Comparison of ENCODE assay signal across 2 cellular contexts in the genomic region with DNA sequence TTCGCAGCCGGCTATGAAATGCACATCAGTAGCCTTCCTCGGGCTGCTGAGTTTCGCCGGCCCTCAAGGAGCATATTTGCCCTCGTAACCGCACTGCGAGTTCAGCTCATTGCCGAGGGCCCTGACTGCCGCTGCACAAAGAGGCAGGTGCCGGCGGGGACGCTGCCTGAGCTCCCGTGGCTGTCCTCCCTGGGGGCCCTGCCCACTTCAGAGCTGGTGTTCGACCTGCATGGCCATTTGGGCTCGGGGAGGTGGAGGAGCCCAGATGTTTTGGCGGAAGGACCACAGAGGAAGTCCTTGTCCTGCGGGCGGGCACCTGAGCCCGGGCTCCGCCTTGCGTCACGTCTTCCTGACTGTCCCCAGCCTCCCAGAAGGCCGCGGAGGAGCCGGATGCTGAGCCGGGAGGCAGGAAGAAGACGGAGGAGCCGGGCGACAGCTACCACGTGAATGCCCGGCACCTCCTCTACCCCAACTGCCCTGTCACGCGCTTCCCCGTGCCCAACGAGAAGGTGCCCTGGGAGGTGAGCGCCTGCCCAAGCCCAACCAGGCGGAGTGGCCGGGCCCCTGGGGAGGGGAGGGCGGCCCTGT.
TF ChIP-seq lines count a peak whose summit lies in the region.

No MANE protein-coding gene starts in this region.

TF ChIP-seq in HEK293, 187 proteins besides CTCF, POLR2A, EP300 and RAD21:
- TF ChIP-seq, protein P1, sequence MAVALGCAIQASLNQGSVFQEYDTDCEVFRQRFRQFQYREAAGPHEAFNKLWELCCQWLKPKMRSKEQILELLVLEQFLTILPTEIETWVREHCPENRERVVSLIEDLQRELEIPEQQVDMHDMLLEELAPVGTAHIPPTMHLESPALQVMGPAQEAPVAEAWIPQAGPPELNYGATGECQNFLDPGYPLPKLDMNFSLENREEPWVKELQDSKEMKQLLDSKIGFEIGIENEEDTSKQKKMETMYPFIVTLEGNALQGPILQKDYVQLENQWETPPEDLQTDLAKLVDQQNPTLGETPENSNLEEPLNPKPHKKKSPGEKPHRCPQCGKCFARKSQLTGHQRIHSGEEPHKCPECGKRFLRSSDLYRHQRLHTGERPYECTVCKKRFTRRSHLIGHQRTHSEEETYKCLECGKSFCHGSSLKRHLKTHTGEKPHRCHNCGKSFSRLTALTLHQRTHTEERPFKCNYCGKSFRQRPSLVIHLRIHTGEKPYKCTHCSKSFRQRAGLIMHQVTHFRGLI (tag by site-specific recombination; IDR thresholded peaks at IDR 0.05) = peak; percentile 56; the same call in 1 of the 2 replicates
- TF ChIP-seq ZNF560 (tag by site-specific recombination; IDR thresholded peaks at IDR 0.05; ENCODE audit: borderline replicate concordance) = no peak

TF ChIP-seq in K562, 482 proteins besides CTCF, POLR2A, EP300 and RAD21 (continued from another document):
- TF ChIP-seq, protein P2, sequence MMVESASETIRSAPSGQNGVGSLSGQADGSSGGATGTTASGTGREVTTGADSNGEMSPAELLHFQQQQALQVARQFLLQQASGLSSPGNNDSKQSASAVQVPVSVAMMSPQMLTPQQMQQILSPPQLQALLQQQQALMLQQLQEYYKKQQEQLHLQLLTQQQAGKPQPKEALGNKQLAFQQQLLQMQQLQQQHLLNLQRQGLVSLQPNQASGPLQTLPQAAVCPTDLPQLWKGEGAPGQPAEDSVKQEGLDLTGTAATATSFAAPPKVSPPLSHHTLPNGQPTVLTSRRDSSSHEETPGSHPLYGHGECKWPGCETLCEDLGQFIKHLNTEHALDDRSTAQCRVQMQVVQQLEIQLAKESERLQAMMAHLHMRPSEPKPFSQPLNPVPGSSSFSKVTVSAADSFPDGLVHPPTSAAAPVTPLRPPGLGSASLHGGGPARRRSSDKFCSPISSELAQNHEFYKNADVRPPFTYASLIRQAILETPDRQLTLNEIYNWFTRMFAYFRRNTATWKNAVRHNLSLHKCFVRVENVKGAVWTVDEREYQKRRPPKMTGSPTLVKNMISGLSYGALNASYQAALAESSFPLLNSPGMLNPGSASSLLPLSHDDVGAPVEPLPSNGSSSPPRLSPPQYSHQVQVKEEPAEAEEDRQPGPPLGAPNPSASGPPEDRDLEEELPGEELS (CRISPR knock-in tag; IDR thresholded peaks at IDR 0.05; ENCODE audit: borderline replicate concordance) = no peak
- 0 out of 2 replicates have a peak, but pooled peaks have one; percentile 28 for TF ChIP-seq L3MBTL2 (IDR thresholded peaks at IDR 0.05)
- TF ChIP-seq ELF1 (tag; IDR thresholded peaks at IDR 0.05) = peak; percentile 55
- TF ChIP-seq, protein P3, sequence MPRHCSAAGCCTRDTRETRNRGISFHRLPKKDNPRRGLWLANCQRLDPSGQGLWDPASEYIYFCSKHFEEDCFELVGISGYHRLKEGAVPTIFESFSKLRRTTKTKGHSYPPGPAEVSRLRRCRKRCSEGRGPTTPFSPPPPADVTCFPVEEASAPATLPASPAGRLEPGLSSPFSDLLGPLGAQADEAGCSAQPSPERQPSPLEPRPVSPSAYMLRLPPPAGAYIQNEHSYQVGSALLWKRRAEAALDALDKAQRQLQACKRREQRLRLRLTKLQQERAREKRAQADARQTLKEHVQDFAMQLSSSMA (CRISPR knock-in tag; IDR thresholded peaks at IDR 0.05) = no peak
- TF ChIP-seq GTF2A2 (tag; IDR thresholded peaks at IDR 0.05) = no peak
- no peak for TF ChIP-seq GATAD2B (IDR thresholded peaks at IDR 0.05; ENCODE audit: borderline replicate concordance)
- no peak for TF ChIP-seq ATF1 (CRISPR knock-in tag; IDR thresholded peaks at IDR 0.05)
- TF ChIP-seq ATF1 (tag; IDR thresholded peaks at IDR 0.05) = 0 out of 2 replicates have a peak, but pooled peaks have one; percentile 31
- TF ChIP-seq, protein P4, sequence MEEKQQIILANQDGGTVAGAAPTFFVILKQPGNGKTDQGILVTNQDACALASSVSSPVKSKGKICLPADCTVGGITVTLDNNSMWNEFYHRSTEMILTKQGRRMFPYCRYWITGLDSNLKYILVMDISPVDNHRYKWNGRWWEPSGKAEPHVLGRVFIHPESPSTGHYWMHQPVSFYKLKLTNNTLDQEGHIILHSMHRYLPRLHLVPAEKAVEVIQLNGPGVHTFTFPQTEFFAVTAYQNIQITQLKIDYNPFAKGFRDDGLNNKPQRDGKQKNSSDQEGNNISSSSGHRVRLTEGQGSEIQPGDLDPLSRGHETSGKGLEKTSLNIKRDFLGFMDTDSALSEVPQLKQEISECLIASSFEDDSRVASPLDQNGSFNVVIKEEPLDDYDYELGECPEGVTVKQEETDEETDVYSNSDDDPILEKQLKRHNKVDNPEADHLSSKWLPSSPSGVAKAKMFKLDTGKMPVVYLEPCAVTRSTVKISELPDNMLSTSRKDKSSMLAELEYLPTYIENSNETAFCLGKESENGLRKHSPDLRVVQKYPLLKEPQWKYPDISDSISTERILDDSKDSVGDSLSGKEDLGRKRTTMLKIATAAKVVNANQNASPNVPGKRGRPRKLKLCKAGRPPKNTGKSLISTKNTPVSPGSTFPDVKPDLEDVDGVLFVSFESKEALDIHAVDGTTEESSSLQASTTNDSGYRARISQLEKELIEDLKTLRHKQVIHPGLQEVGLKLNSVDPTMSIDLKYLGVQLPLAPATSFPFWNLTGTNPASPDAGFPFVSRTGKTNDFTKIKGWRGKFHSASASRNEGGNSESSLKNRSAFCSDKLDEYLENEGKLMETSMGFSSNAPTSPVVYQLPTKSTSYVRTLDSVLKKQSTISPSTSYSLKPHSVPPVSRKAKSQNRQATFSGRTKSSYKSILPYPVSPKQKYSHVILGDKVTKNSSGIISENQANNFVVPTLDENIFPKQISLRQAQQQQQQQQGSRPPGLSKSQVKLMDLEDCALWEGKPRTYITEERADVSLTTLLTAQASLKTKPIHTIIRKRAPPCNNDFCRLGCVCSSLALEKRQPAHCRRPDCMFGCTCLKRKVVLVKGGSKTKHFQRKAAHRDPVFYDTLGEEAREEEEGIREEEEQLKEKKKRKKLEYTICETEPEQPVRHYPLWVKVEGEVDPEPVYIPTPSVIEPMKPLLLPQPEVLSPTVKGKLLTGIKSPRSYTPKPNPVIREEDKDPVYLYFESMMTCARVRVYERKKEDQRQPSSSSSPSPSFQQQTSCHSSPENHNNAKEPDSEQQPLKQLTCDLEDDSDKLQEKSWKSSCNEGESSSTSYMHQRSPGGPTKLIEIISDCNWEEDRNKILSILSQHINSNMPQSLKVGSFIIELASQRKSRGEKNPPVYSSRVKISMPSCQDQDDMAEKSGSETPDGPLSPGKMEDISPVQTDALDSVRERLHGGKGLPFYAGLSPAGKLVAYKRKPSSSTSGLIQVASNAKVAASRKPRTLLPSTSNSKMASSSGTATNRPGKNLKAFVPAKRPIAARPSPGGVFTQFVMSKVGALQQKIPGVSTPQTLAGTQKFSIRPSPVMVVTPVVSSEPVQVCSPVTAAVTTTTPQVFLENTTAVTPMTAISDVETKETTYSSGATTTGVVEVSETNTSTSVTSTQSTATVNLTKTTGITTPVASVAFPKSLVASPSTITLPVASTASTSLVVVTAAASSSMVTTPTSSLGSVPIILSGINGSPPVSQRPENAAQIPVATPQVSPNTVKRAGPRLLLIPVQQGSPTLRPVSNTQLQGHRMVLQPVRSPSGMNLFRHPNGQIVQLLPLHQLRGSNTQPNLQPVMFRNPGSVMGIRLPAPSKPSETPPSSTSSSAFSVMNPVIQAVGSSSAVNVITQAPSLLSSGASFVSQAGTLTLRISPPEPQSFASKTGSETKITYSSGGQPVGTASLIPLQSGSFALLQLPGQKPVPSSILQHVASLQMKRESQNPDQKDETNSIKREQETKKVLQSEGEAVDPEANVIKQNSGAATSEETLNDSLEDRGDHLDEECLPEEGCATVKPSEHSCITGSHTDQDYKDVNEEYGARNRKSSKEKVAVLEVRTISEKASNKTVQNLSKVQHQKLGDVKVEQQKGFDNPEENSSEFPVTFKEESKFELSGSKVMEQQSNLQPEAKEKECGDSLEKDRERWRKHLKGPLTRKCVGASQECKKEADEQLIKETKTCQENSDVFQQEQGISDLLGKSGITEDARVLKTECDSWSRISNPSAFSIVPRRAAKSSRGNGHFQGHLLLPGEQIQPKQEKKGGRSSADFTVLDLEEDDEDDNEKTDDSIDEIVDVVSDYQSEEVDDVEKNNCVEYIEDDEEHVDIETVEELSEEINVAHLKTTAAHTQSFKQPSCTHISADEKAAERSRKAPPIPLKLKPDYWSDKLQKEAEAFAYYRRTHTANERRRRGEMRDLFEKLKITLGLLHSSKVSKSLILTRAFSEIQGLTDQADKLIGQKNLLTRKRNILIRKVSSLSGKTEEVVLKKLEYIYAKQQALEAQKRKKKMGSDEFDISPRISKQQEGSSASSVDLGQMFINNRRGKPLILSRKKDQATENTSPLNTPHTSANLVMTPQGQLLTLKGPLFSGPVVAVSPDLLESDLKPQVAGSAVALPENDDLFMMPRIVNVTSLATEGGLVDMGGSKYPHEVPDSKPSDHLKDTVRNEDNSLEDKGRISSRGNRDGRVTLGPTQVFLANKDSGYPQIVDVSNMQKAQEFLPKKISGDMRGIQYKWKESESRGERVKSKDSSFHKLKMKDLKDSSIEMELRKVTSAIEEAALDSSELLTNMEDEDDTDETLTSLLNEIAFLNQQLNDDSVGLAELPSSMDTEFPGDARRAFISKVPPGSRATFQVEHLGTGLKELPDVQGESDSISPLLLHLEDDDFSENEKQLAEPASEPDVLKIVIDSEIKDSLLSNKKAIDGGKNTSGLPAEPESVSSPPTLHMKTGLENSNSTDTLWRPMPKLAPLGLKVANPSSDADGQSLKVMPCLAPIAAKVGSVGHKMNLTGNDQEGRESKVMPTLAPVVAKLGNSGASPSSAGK (IDR thresholded peaks at IDR 0.05) = 0 out of 2 replicates have a peak, but pooled peaks have one; percentile 24
- TF ChIP-seq, protein P5, sequence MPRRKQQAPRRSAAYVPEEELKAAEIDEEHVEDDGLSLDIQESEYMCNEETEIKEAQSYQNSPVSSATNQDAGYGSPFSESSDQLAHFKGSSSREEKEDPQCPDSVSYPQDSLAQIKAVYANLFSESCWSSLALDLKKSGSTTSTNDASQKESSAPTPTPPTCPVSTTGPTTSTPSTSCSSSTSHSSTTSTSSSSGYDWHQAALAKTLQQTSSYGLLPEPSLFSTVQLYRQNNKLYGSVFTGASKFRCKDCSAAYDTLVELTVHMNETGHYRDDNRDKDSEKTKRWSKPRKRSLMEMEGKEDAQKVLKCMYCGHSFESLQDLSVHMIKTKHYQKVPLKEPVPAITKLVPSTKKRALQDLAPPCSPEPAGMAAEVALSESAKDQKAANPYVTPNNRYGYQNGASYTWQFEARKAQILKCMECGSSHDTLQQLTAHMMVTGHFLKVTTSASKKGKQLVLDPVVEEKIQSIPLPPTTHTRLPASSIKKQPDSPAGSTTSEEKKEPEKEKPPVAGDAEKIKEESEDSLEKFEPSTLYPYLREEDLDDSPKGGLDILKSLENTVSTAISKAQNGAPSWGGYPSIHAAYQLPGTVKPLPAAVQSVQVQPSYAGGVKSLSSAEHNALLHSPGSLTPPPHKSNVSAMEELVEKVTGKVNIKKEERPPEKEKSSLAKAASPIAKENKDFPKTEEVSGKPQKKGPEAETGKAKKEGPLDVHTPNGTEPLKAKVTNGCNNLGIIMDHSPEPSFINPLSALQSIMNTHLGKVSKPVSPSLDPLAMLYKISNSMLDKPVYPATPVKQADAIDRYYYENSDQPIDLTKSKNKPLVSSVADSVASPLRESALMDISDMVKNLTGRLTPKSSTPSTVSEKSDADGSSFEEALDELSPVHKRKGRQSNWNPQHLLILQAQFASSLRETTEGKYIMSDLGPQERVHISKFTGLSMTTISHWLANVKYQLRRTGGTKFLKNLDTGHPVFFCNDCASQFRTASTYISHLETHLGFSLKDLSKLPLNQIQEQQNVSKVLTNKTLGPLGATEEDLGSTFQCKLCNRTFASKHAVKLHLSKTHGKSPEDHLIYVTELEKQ (CRISPR knock-in tag; IDR thresholded peaks at IDR 0.05) = no peak
- no peak for TF ChIP-seq MCM5 (IDR thresholded peaks at IDR 0.05; ENCODE audit: low read depth)
